ENCODE assay signal across 8 cellular contexts in genomic region chr3:52446631-52447511, GRCh38. TPM values are rescaled to one million over a fixed set of nuclear protein-coding genes. Genes with fewer than 3 reads are reported as not detected.
DNase-seq lines count a peak whose midpoint lies in the region; ATAC-seq and FAIRE-seq lines count a peak whose summit lies in the region.

No MANE protein-coding gene starts in this region.

- WGBS in small intestine, 3 donors = 36 to 39% (median 38%) methylated on average over 13 of the region's 13 CpGs

- no peak for FAIRE-seq in small intestine (lab: Jason Lieb, UNC)

- DNase-seq in G401 (ENCODE audit: low spot score) (peak; percentile 73), HT-29 (ENCODE audit: low spot score) (peak; percentile 76), SKM-1 (lab: John Stamatoyannopoulos, UW; ENCODE audit: unreplicated experiment) (peak; percentile 20), left cardiac atrium (peak; percentile 68), small intestine (peak; percentile 54)
- DNase-seq in activated naive CD4-positive, alpha-beta T cell treated with anti-CD3 and anti-CD28 coated beads, Interleukin-2, amount 10 ng/mL, durations not matched to agents 7 days and 5 days = peak; percentile 82

- H3K4me1 Mint-ChIP-seq in activated naive CD4-positive, alpha-beta T cell treated with anti-CD3 and anti-CD28 coated beads, Interleukin-2, amount 10 ng/mL, durations not matched to agents 7 days and 5 days = peaks cover 13% of the 10 kb centered on the region

- no peaks in the 10 kb centered on the region for H3K9me3 Mint-ChIP-seq in activated naive CD4-positive, alpha-beta T cell treated with anti-CD3 and anti-CD28 coated beads, Interleukin-2, amount 10 ng/mL, durations not matched to agents 7 days and 5 days

- H3K27me3 ChIP-seq in small intestine (ENCODE audit: control insufficient read depth in 2 of 2, insufficient read depth in 2 of 2, low read length in 2 of 2) = no peaks in the 10 kb centered on the region

- H3K4me3 Mint-ChIP-seq in activated naive CD4-positive, alpha-beta T cell treated with anti-CD3 and anti-CD28 coated beads, Interleukin-2, amount 10 ng/mL, durations not matched to agents 7 days and 5 days = no peak overlapping the region

- in situ Hi-C loops in G401 (cut with HindIII; ENCODE audit: low sequenced_read_pairs) = no loop called here

- H3K27ac ChIP-seq in small intestine (ENCODE audit: low read depth in 1 of 2, low read length in 1 of 2) = no peak overlapping the region

- ATAC-seq in left cardiac atrium = peak; percentile 29 to 34
- no peak for ATAC-seq in HG03442 (IDR thresholded peaks at IDR 0.05; ENCODE audit: unreplicated experiment)
- ATAC-seq in GM18520 (IDR thresholded peaks at IDR 0.05; ENCODE audit: unreplicated experiment) = no peak

- H3K36me3 Mint-ChIP-seq in activated naive CD4-positive, alpha-beta T cell treated with anti-CD3 and anti-CD28 coated beads, Interleukin-2, amount 10 ng/mL, durations not matched to agents 7 days and 5 days = no peaks in the 10 kb centered on the region

- peaks cover 8% of the 10 kb centered on the region for H3K27me3 Mint-ChIP-seq in activated naive CD4-positive, alpha-beta T cell treated with anti-CD3 and anti-CD28 coated beads, Interleukin-2, amount 10 ng/mL, durations not matched to agents 7 days and 5 days

- H3K4me1 ChIP-seq in small intestine (ENCODE audit: control insufficient read depth in 2 of 2, insufficient read depth in 1 of 2, low read depth in 1 of 2, low read length in 1 of 2) = no peaks in the 10 kb centered on the region

- no peak overlapping the region for H3K4me3 ChIP-seq in small intestine (ENCODE audit: low read depth in 1 of 2, low read length in 2 of 2)

- no peaks in the 10 kb centered on the region for H3K36me3 ChIP-seq in small intestine (ENCODE audit: control insufficient read depth in 2 of 2, insufficient read depth in 2 of 2, low read length in 2 of 2)

- intact Hi-C loops in left cardiac atrium (cut with DNase I) = loop anchor here in 1 of 2 donors (1.0 kb wide), 1 partner anchor 19 kb away; no protein-coding TSS in a partner anchor

- CTCF ChIA-PET in activated naive CD4-positive, alpha-beta T cell treated with anti-CD3 and anti-CD28 coated beads, Interleukin-2, amount 10 ng/mL, durations not matched to agents 7 days and 5 days (lab: Charles Lee) = interaction anchor here (0.9 to 6.6 kb wide), 21 partner anchors 10 to 245 kb away, joined by 3 to 69 read pairs (median 6); partner anchors contain the start of gene NISCH

- H3K27ac Mint-ChIP-seq in activated naive CD4-positive, alpha-beta T cell treated with anti-CD3 and anti-CD28 coated beads, Interleukin-2, amount 10 ng/mL, durations not matched to agents 7 days and 5 days = peak overlapping the region; percentile 3

- no peaks in the 10 kb centered on the region for H3K9me3 ChIP-seq in small intestine (ENCODE audit: control insufficient read depth, low read depth)

RNA-seq across cellular contexts. Expression of gene SEMA3G, which starts 2.0 kb away (rescaled TPM):
- total RNA-seq in G401 (2014; rRNA removed; shearing (Covaris generic)) = 0.10 and 0.98 TPM in 2 replicates
- 0.15 and 0.31 TPM in 2 replicates for total RNA-seq in HT-29 (2014; rRNA removed; shearing (Covaris generic))
- 10 to 100 TPM; 13.7 to 19.9 TPM for total RNA-seq in left cardiac atrium
- 10 to 100 TPM in 1 of 3 donors, 1 to 10 TPM in 1, under 1 TPM in 1; 0.67 to 30.4 (median 2.2) TPM for polyA plus RNA-seq in small intestine

RNA-seq across cellular contexts. Expression of gene TNNC1, which starts 7.0 kb away (rescaled TPM):
- total RNA-seq in G401 (2014; rRNA removed; shearing (Covaris generic)) = 86.7 and 117 TPM in 2 replicates
- total RNA-seq in HT-29 (2014; rRNA removed; shearing (Covaris generic)) = 5.7 and 6.5 TPM in 2 replicates
- 1,000 to 10,000 TPM; 2,841 to 3,233 TPM for total RNA-seq in left cardiac atrium
- polyA plus RNA-seq in small intestine = 100 to 1,000 TPM in 1 of 3 donors, 1 to 10 TPM in 1, under 1 TPM in 1; 0.79 to 110 (median 9.6) TPM

RNA-seq across cellular contexts. Expression of gene NISCH, which starts 8.5 kb away (rescaled TPM):
- total RNA-seq in G401 (2014; rRNA removed; shearing (Covaris generic)) = 25.5 and 28.9 TPM in 2 replicates
- 43.8 and 47.7 TPM in 2 replicates for total RNA-seq in HT-29 (2014; rRNA removed; shearing (Covaris generic))
- 10 to 100 TPM; 45.9 to 49.0 TPM for total RNA-seq in left cardiac atrium
- polyA plus RNA-seq in small intestine = 10 to 100 TPM; 25.9 to 29.1 (median 26.6) TPM

RNA-seq across cellular contexts. Expression of gene PHF7, which starts 36.4 kb away (rescaled TPM):
- total RNA-seq in G401 (2014; rRNA removed; shearing (Covaris generic)) = 6.7 and 8.3 TPM in 2 replicates
- total RNA-seq in HT-29 (2014; rRNA removed; shearing (Covaris generic)) = 1.6 and 2.7 TPM in 2 replicates
- total RNA-seq in left cardiac atrium = 10 to 100 TPM; 13.1 to 16.0 TPM
- polyA plus RNA-seq in small intestine = 10 to 100 TPM in 1 of 3 donors, 1 to 10 TPM in 2; 6.8 to 11.6 (median 8.9) TPM

RNA-seq across cellular contexts. Expression of gene BAP1, which starts 37.1 kb away (rescaled TPM):
- 149 and 194 TPM in 2 replicates for total RNA-seq in G401 (2014; rRNA removed; shearing (Covaris generic))
- 59.4 and 80.5 TPM in 2 replicates for total RNA-seq in HT-29 (2014; rRNA removed; shearing (Covaris generic))
- 10 to 100 TPM; 52.6 to 62.4 TPM for total RNA-seq in left cardiac atrium
- polyA plus RNA-seq in small intestine = 10 to 100 TPM; 54.8 to 59.4 (median 59.2) TPM

Comparison
In these comparisons a context has a peak if more than half of its experiments do, and no peak if none do; other contexts are left out.
1. DNase-seq: peak in every context shown above with its lines; median percentile 82 in activated naive CD4-positive, alpha-beta T cell treated with anti-CD3 and anti-CD28 coated beads, Interleukin-2, amount 10 ng/mL, durations not matched to agents 7 days and 5 days; 76 in HT-29; 73 in G401; 68 in left cardiac atrium; 54 in small intestine; 20 in SKM-1.
2. ATAC-seq: peak in left cardiac atrium (2 of 2); none in HG03442 (single experiment) and GM18520 (single experiment).
3. RNA of gene TNNC1, which starts 7.0 kb away (total RNA-seq): 2,841 to 3,233 TPM in left cardiac atrium; 86.7 to 117 TPM in G401 and 5.7 to 6.5 TPM in HT-29; every median in the first group is over 10 times any median in the second.